Comparison of ENCODE assay signal across 18 cellular contexts in the genomic region with DNA sequence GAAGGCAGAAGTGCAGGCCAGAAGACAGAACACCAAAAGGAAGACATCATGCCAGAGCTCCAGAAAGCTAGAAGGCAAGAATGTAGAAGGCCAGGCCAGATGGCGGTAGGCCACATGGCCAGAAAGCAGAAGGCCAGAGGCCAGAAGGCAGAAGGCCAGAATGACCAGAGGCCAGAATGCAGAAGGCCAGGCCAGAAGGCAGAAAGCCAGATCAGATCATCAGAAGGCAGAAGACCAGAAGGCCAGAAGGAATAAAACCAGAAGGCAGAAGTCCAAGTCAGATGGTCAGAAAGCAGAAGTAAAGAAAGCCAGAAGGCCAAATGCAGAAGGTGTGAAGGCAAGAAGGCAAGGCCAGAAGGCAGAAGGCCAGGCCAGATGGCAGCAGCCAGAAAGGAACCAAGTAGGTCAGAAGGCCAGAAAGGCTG.
A peak's percentile ranks its signal among the peaks of the same experiment; 100 is the strongest.
DNase-seq lines count a peak whose midpoint lies in the region; ATAC-seq and TF ChIP-seq lines count a peak whose summit lies in the region.
"Had no signal": no experiment of that assay in that cellular context is flagged by ENCODE, and none has a peak within 500 bp of the region (broad histone marks: within the 10 kb centered on the region; RNA-seq: fewer than 3 reads in every experiment).

No MANE protein-coding gene starts in this region.

- no peak for ATAC-seq in GM18909 (IDR thresholded peaks at IDR 0.05; ENCODE audit: poor library complexity, unreplicated experiment)
- ATAC-seq: SK-N-SH treated with all-trans-retinoic acid at 6 μM for 48 hours had no signal

- no peak overlapping the region for H3K4me3 ChIP-seq in stomach

- no peak for TF ChIP-seq POLR2A in stomach (IDR thresholded peaks at IDR 0.05)

- intact Hi-C loops in stomach (cut with DNase I; ENCODE audit: low total_unique reads): no loop called here
- intact Hi-C loops in activated T-helper 2 cell treated with anti-CD3 and anti-CD28 coated beads, Interferon-gamma antibody, Interleukin-2, Interleukin-4, amounts not matched to agents 10 μg/mL and 5 μg/mL and 100 μg/mL, durations not matched to agents 14 hours and 24 hours and 36 hours (cut with micrococcal nuclease): no loop called here
- intact Hi-C loops in activated naive CD4-positive, alpha-beta T cell treated with anti-CD3 and anti-CD28 coated beads for 36 hours (cut with micrococcal nuclease): no loop called here

- H3K9me3 ChIP-seq in stomach: peaks cover 0 to 50% (median 12%) of the 10 kb centered on the region in 4 donors
- H3K9me3 ChIP-seq: BE2C had no signal

- H3K4me1 ChIP-seq in stomach: peaks cover 0 to 22% (median 5%) of the 10 kb centered on the region in 4 donors
- H3K4me1 ChIP-seq: BE2C had no signal

- H3K27ac ChIP-seq in stomach: no peak overlapping the region
- H3K27ac ChIP-seq: KMS-11 had no signal

- TF ChIP-seq EP300 in stomach (IDR thresholded peaks at IDR 0.05): no peak

- CTCF ChIA-PET in activated naive CD4-positive, alpha-beta T cell treated with anti-CD3 and anti-CD28 coated beads for 36 hours (lab: Charles Lee): no interaction called here

- WGBS in stomach, 5 donors: 69 to 92% (median 83%) methylated on average over 1 of the region's 1 CpG

- no peak for TF ChIP-seq CTCF in endothelial cell (IDR thresholded peaks at IDR 0.05; ENCODE audit: unreplicated experiment)
- no peak for TF ChIP-seq CTCF in stomach (IDR thresholded peaks at IDR 0.05)

- H3K27ac Mint-ChIP-seq in endothelial cell (ENCODE audit: unreplicated experiment): no peak overlapping the region
- no peak overlapping the region for H3K27ac Mint-ChIP-seq in activated T-helper 2 cell treated with anti-CD3 and anti-CD28 coated beads, Interferon-gamma antibody, Interleukin-2, Interleukin-4, amounts not matched to agents 10 μg/mL and 5 μg/mL and 100 μg/mL, durations not matched to agents 14 hours and 24 hours and 36 hours
- no peak overlapping the region for H3K27ac Mint-ChIP-seq in activated naive CD4-positive, alpha-beta T cell treated with anti-CD3 and anti-CD28 coated beads for 36 hours
- H3K27ac Mint-ChIP-seq: CD4-positive, alpha-beta T cell had no signal

- H3K36me3 ChIP-seq in stomach: no peaks in the 10 kb centered on the region
- H3K36me3 ChIP-seq: BE2C had no signal

- DNase-seq in SKM-1 treated with dmso at 0.1 percent for 144 hours (lab: John Stamatoyannopoulos, UW; ENCODE audit: unreplicated experiment) (peak; percentile 0), SKM-1 (lab: John Stamatoyannopoulos, UW; ENCODE audit: unreplicated experiment) (no peak), NAMALWA (ENCODE audit: low spot score) (peak; percentile 1), endothelial cell (ENCODE audit: low spot score) (no peak), stomach (peak; percentile 40)
- no peak for DNase-seq in activated T-helper 2 cell treated with anti-CD3 and anti-CD28 coated beads, Interferon-gamma antibody, Interleukin-2, Interleukin-4, amounts not matched to agents 10 μg/mL and 5 μg/mL and 100 μg/mL, durations not matched to agents 14 hours and 24 hours and 36 hours (ENCODE audit: low spot score)
- DNase-seq in activated naive CD4-positive, alpha-beta T cell treated with anti-CD3 and anti-CD28 coated beads for 36 hours: no peak
- DNase-seq: BE2C; Calu3; CD4-positive, alpha-beta T cell; NCI-H1105 treated with DMSO at 0.1 percent for 48 hours; NCI-H1694 treated with DMSO at 0.1 percent for 48 hours; NCI-H748 treated with DMSO at 0.1 percent for 48 hours; NK-92 treated with Interleukin-12 subunit alpha and Interleukin-12 subunit beta, amount 100 ng/mL, for 24 hours; SIG-M5 had no signal

- peaks cover 23% of the 10 kb centered on the region for H3K27me3 Mint-ChIP-seq in endothelial cell (ENCODE audit: unreplicated experiment)
- H3K27me3 Mint-ChIP-seq in activated T-helper 2 cell treated with anti-CD3 and anti-CD28 coated beads, Interferon-gamma antibody, Interleukin-2, Interleukin-4, amounts not matched to agents 10 μg/mL and 5 μg/mL and 100 μg/mL, durations not matched to agents 14 hours and 24 hours and 36 hours (ENCODE audit: low read depth): no peaks in the 10 kb centered on the region
- no peaks in the 10 kb centered on the region for H3K27me3 Mint-ChIP-seq in activated naive CD4-positive, alpha-beta T cell treated with anti-CD3 and anti-CD28 coated beads for 36 hours (ENCODE audit: low read depth)
- H3K27me3 Mint-ChIP-seq: CD4-positive, alpha-beta T cell had no signal

- no peaks in the 10 kb centered on the region for H3K4me1 Mint-ChIP-seq in endothelial cell (ENCODE audit: unreplicated experiment)
- no peaks in the 10 kb centered on the region for H3K4me1 Mint-ChIP-seq in activated T-helper 2 cell treated with anti-CD3 and anti-CD28 coated beads, Interferon-gamma antibody, Interleukin-2, Interleukin-4, amounts not matched to agents 10 μg/mL and 5 μg/mL and 100 μg/mL, durations not matched to agents 14 hours and 24 hours and 36 hours (ENCODE audit: low read depth)
- H3K4me1 Mint-ChIP-seq in activated naive CD4-positive, alpha-beta T cell treated with anti-CD3 and anti-CD28 coated beads for 36 hours (ENCODE audit: low read depth): peaks cover 8% of the 10 kb centered on the region

- peaks cover 54% of the 10 kb centered on the region for H3K36me3 Mint-ChIP-seq in endothelial cell (ENCODE audit: low read depth, unreplicated experiment)
- no peaks in the 10 kb centered on the region for H3K36me3 Mint-ChIP-seq in activated T-helper 2 cell treated with anti-CD3 and anti-CD28 coated beads, Interferon-gamma antibody, Interleukin-2, Interleukin-4, amounts not matched to agents 10 μg/mL and 5 μg/mL and 100 μg/mL, durations not matched to agents 14 hours and 24 hours and 36 hours (ENCODE audit: low read depth)
- no peaks in the 10 kb centered on the region for H3K36me3 Mint-ChIP-seq in activated naive CD4-positive, alpha-beta T cell treated with anti-CD3 and anti-CD28 coated beads for 36 hours (ENCODE audit: low read depth)

- peak overlapping the region; percentile 40 for H3K4me3 Mint-ChIP-seq in endothelial cell (ENCODE audit: unreplicated experiment)
- H3K4me3 Mint-ChIP-seq in activated T-helper 2 cell treated with anti-CD3 and anti-CD28 coated beads, Interferon-gamma antibody, Interleukin-2, Interleukin-4, amounts not matched to agents 10 μg/mL and 5 μg/mL and 100 μg/mL, durations not matched to agents 14 hours and 24 hours and 36 hours (ENCODE audit: low read depth): no peak overlapping the region
- no peak overlapping the region for H3K4me3 Mint-ChIP-seq in activated naive CD4-positive, alpha-beta T cell treated with anti-CD3 and anti-CD28 coated beads for 36 hours
- H3K4me3 Mint-ChIP-seq: CD4-positive, alpha-beta T cell had no signal

- no peaks in the 10 kb centered on the region for H3K27me3 ChIP-seq in stomach
- H3K27me3 ChIP-seq: BE2C had no signal

- H3K9me3 Mint-ChIP-seq in endothelial cell (ENCODE audit: unreplicated experiment): peaks cover 72% of the 10 kb centered on the region
- H3K9me3 Mint-ChIP-seq in activated T-helper 2 cell treated with anti-CD3 and anti-CD28 coated beads, Interferon-gamma antibody, Interleukin-2, Interleukin-4, amounts not matched to agents 10 μg/mL and 5 μg/mL and 100 μg/mL, durations not matched to agents 14 hours and 24 hours and 36 hours: peaks cover 31% of the 10 kb centered on the region
- no peaks in the 10 kb centered on the region for H3K9me3 Mint-ChIP-seq in activated naive CD4-positive, alpha-beta T cell treated with anti-CD3 and anti-CD28 coated beads for 36 hours
- H3K9me3 Mint-ChIP-seq: CD4-positive, alpha-beta T cell had no signal

Comparison
In these comparisons a context has a peak if more than half of its experiments do, and no peak if none do; other contexts are left out.
1. DNase-seq: peak in SKM-1 treated with dmso at 0.1 percent for 144 hours (single experiment), NAMALWA (single experiment) and stomach (single experiment); none in SKM-1 (single experiment), endothelial cell (single experiment), activated T-helper 2 cell treated with anti-CD3 and anti-CD28 coated beads, Interferon-gamma antibody, Interleukin-2, Interleukin-4, amounts not matched to agents 10 μg/mL and 5 μg/mL and 100 μg/mL, durations not matched to agents 14 hours and 24 hours and 36 hours (single experiment) and activated naive CD4-positive, alpha-beta T cell treated with anti-CD3 and anti-CD28 coated beads for 36 hours (single experiment).